In the genomic region with DNA sequence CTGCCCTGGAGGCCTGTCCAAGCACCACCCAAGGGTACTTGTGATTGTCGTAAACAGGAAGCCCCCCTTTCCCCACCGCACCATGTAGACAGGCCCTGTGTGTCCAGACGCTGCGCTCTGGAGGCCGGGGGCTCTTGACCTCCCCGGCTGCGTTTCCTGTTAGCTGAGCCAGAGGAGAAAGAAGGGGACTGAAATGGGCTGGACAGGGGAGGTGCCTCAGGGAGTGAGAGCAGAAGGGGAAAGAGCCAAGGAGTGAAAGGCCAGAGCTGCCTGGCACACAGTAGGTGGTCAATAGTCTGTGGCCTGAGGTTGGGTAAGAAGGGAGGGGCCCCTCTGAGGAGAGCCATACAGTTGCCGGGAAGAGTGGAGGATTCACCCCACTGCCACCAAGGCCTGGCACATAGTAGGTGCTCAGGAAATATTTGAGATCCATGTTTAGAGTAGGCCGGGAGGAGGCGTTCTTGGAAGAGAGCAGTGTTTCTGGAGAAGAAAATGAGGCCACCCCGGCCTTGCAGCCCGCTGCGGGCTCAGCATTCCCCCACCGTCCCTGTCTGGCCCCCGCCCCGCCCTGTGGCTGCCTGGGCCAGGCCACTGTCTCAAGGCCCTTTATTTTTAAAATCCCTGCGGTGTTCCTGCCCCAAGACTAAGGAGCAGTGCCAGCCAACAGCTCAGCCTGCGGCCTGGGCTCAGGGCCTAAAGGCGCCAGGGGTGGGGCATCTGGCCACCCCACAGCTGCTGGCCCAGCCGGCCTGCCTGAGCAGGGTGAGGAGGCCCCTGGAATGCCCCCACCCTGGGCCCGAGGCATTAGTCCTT, we compare ENCODE assay signal across 9 cellular contexts. TPM values are rescaled to one million over a fixed set of nuclear protein-coding genes. Genes with fewer than 3 reads are reported as not detected.
DNase-seq lines count a peak whose midpoint lies in the region; ATAC-seq, FAIRE-seq and TF ChIP-seq lines count a peak whose summit lies in the region.
"Had no signal": no experiment of that assay in that cellular context is flagged by ENCODE, and none has a peak within 500 bp of the region (broad histone marks: within the 10 kb centered on the region; RNA-seq: fewer than 3 reads in every experiment).

No MANE protein-coding gene starts in this region.

- CTCF ChIA-PET in HCT116 (lab: Charles Lee) (interaction anchor here (0.8 to 14.9 kb wide), 10 partner anchors 12 to 134 kb away, joined by 3 to 238 read pairs (median 4); a partner anchor contains a TSS), T-cell (lab: Charles Lee) (interaction anchor here in 1 of 2 donors (0.6 to 1.8 kb wide), 2 partner anchors 15 to 53 kb away, joined by 3 to 5 read pairs; no protein-coding TSS in a partner anchor)
- CTCF ChIA-PET in activated CD4-positive, alpha-beta memory T cell treated with anti-CD3 and anti-CD28 coated beads, Interleukin-2, amount 10 ng/mL, durations not matched to agents 7 days and 5 days (lab: Charles Lee) = interaction anchor here (2.1 to 16.5 kb wide), 2 partner anchors 18 to 46 kb away, joined by 11 to 374 read pairs; a partner anchor contains a TSS

- POLR2A ChIA-PET in HCT116 (lab: Charles Lee) (interaction anchor here (0.7 to 3.7 kb wide), 6 partner anchors 8 to 46 kb away, joined by 3 to 21 read pairs (median 5); a partner anchor contains a TSS), T-cell (lab: Charles Lee) (no interaction called here)
- POLR2A ChIA-PET in activated CD4-positive, alpha-beta memory T cell treated with anti-CD3 and anti-CD28 coated beads, Interleukin-2, amount 10 ng/mL, durations not matched to agents 7 days and 5 days (lab: Charles Lee) = interaction anchor here (0.9 to 1.5 kb wide), 2 partner anchors 12 to 21 kb away, joined by 3 to 11 read pairs; no protein-coding TSS in a partner anchor

- H3K4me1 ChIP-seq in HCT116 (ENCODE audit: control insufficient read depth in 1 of 2, insufficient read depth in 2 of 2, low read length in 2 of 2) (peaks cover 35 to 55% of the 10 kb centered on the region in 2 experiments), kidney (ENCODE audit: control insufficient read depth in 1 of 2, insufficient read depth in 1 of 2, low read depth in 1 of 2, low read length in 2 of 2) (peaks cover 20 to 26% of the 10 kb centered on the region in 2 donors)

- ATAC-seq in HCT116 (peak; percentile 10), HG02588 (IDR thresholded peaks at IDR 0.05; ENCODE audit: unreplicated experiment) (no peak), T-cell (replicated peaks in 1 of 4) (no peak)

- BruUV-seq in HCT116 (replicated peaks; lab: Mats Ljungman, UMichigan) = no TSS peak

- H3K9me3 ChIP-seq in HCT116 (ENCODE audit: control insufficient read depth in 1 of 2, insufficient read depth in 1 of 2, low read depth in 1 of 2, low read length in 2 of 2) = no peaks in the 10 kb centered on the region
- H3K9me3 ChIP-seq in kidney (ENCODE audit: control insufficient read depth in 1 of 2, low read length in 2 of 2) = no peaks in the 10 kb centered on the region

- H3K9me2 ChIP-seq in HCT116 (ENCODE audit: insufficient read depth) = no peaks in the 10 kb centered on the region

- peaks cover 16% of the 10 kb centered on the region for H3K4me1 Mint-ChIP-seq in activated CD4-positive, alpha-beta memory T cell treated with anti-CD3 and anti-CD28 coated beads, Interleukin-2, amount 10 ng/mL, durations not matched to agents 7 days and 5 days
- H3K4me1 Mint-ChIP-seq in T-cell = peaks cover 13 to 14% (median 13%) of the 10 kb centered on the region in 3 donors

- H3K27ac Mint-ChIP-seq in activated CD4-positive, alpha-beta memory T cell treated with anti-CD3 and anti-CD28 coated beads, Interleukin-2, amount 10 ng/mL, durations not matched to agents 7 days and 5 days = no peak overlapping the region
- H3K27ac Mint-ChIP-seq in T-cell = peak overlapping the region in 1 of 2 donors; percentile 32

- H3K9ac ChIP-seq in HCT116 (ENCODE audit: low read length) = peak overlapping the region; percentile 67
- H3K9ac ChIP-seq in kidney (ENCODE audit: low read length in 2 of 2) = peak overlapping the region in 1 of 2 donors; percentile 47

- H3K27me3 ChIP-seq in HCT116 (ENCODE audit: insufficient read depth, low read length) = no peaks in the 10 kb centered on the region

- no peaks in the 10 kb centered on the region for H3K36me3 Mint-ChIP-seq in activated CD4-positive, alpha-beta memory T cell treated with anti-CD3 and anti-CD28 coated beads, Interleukin-2, amount 10 ng/mL, durations not matched to agents 7 days and 5 days (ENCODE audit: low read depth)
- no peaks in the 10 kb centered on the region for H3K36me3 Mint-ChIP-seq in T-cell

- no peaks in the 10 kb centered on the region for H4K20me1 ChIP-seq in HCT116 (ENCODE audit: insufficient read depth)

- DNase-seq in HCT116 (ENCODE audit: low read depth, low spot score) = no peak
- peak; percentile 88 for DNase-seq in kidney
- DNase-seq in activated CD4-positive, alpha-beta memory T cell treated with anti-CD3 and anti-CD28 coated beads, Interleukin-2, amount 10 ng/mL, durations not matched to agents 7 days and 5 days = no peak
- no peak for DNase-seq in T-cell
- DNase-seq in UCSD-AML1 (lab: John Stamatoyannopoulos, UW; ENCODE audit: unreplicated experiment) = no peak

- TF ChIP-seq CTCF in HCT116 (IDR thresholded peaks at IDR 0.05 in 2 of 3, conservative IDR thresholded peaks at IDR 0.05 in 1 of 3; ENCODE audit: borderline replicate concordance in 1 of 3, insufficient read depth in 1 of 3, low read depth in 2 of 3, low read length in 2 of 3) (no peak), kidney (IDR thresholded peaks at IDR 0.05; ENCODE audit: borderline replicate concordance, extremely low read depth, insufficient read depth) (no peak)

- H3K79me2 ChIP-seq in HCT116 (ENCODE audit: insufficient read depth, low read length) = no peaks in the 10 kb centered on the region

- H3K36me3 ChIP-seq in HCT116 (ENCODE audit: control insufficient read depth in 1 of 2, insufficient read depth in 2 of 2, low read length in 2 of 2) (no peaks in the 10 kb centered on the region), kidney (ENCODE audit: control insufficient read depth in 1 of 2, insufficient read depth in 2 of 2, low read length in 2 of 2) (no peaks in the 10 kb centered on the region)

- intact Hi-C loops in HCT116 (cut with micrococcal nuclease) (no loop called here), kidney (cut with DNase I) (no loop called here)

- RAD21 ChIA-PET in HCT116 (lab: Charles Lee; ENCODE audit: low non-redundant PET in 1 of 2, low total read pairs in 2 of 2, uncharacterized antibody in 2 of 2, unreplicated experiment in 2 of 2) = interaction anchor here (0.9 to 3.5 kb wide), 6 partner anchors 11 to 61 kb away, joined by 3 to 17 read pairs (median 3); no protein-coding TSS in a partner anchor

- H3K9me3 Mint-ChIP-seq in activated CD4-positive, alpha-beta memory T cell treated with anti-CD3 and anti-CD28 coated beads, Interleukin-2, amount 10 ng/mL, durations not matched to agents 7 days and 5 days = no peaks in the 10 kb centered on the region
- H3K9me3 Mint-ChIP-seq in T-cell = no peaks in the 10 kb centered on the region

- no peak overlapping the region for H3K4me3 Mint-ChIP-seq in activated CD4-positive, alpha-beta memory T cell treated with anti-CD3 and anti-CD28 coated beads, Interleukin-2, amount 10 ng/mL, durations not matched to agents 7 days and 5 days
- H3K4me3 Mint-ChIP-seq in T-cell = no peak overlapping the region

- peak overlapping the region; percentile 93 for H3K4me2 ChIP-seq in HCT116 (ENCODE audit: low read length)

- H3K4me3 ChIP-seq in HCT116 (replicated peaks in 1 of 2; ENCODE audit: low read depth in 1 of 2, low read length in 2 of 2) = peak overlapping the region in 1 of 2 experiments; percentile 59; a peak in 1 of 4 replicates
- no peak overlapping the region for H3K4me3 ChIP-seq in kidney (ENCODE audit: low read length in 2 of 2)
- no peak overlapping the region for H3K4me3 ChIP-seq in skin epidermis

- TF ChIP-seq POLR2A in HCT116 (IDR thresholded peaks at IDR 0.05; ENCODE audit: borderline replicate concordance, extremely low read depth, insufficient read depth, insufficient read length) = no peak

- TF ChIP-seq RAD21 in HCT116 (IDR thresholded peaks at IDR 0.05; ENCODE audit: low read depth) = no peak

- no peak for FAIRE-seq in kidney (lab: Jason Lieb, UNC)
- FAIRE-seq: bronchial epithelial cell had no signal

- H3K27ac ChIP-seq in HCT116 (ENCODE audit: low read depth, low read length) = peak overlapping the region; percentile 78
- peak overlapping the region; percentile 97 for H3K27ac ChIP-seq in cingulate gyrus (ENCODE audit: low read depth, low read length)
- H3K27ac ChIP-seq in kidney (ENCODE audit: low read depth in 2 of 2, low read length in 2 of 2) = peak overlapping the region; percentile 84 to 93
- H3K27ac ChIP-seq in skin epidermis = peak overlapping the region; percentile 9 to 87 (median 81)

- peaks cover 11% of the 10 kb centered on the region for H3K27me3 Mint-ChIP-seq in activated CD4-positive, alpha-beta memory T cell treated with anti-CD3 and anti-CD28 coated beads, Interleukin-2, amount 10 ng/mL, durations not matched to agents 7 days and 5 days
- peaks cover 0 to 2% of the 10 kb centered on the region in 2 donors for H3K27me3 Mint-ChIP-seq in T-cell

- peak overlapping the region; percentile 39 for H2AFZ ChIP-seq in HCT116 (ENCODE audit: low read depth, low read length, poor library complexity, severe bottlenecking)

TF ChIP-seq in HCT116, 20 proteins besides CTCF, POLR2A, EP300 and RAD21 (continues in another document):
- TF ChIP-seq ZFX (IDR thresholded peaks at IDR 0.05) (0 out of 2 replicates have a peak, but pooled peaks have one; percentile 2), POLR2AphosphoS5 (IDR thresholded peaks at IDR 0.05; ENCODE audit: low read depth, low read length) (no peak)

RNA-seq across cellular contexts. Expression of a gene that starts 13.6 kb away (rescaled TPM):
- total RNA-seq in HCT116 (2021; ENCODE audit: unreplicated experiment) = 160 TPM
- polyA plus RNA-seq in HCT116 (2012) = 184 and 199 TPM in 2 replicates
- 68.5 TPM for total RNA-seq in kidney
- 29.5 TPM for polyA plus RNA-seq in kidney (ENCODE audit: insufficient read depth, low read depth, low replicate concordance)
- total RNA-seq in activated CD4-positive, alpha-beta memory T cell treated with anti-CD3 and anti-CD28 coated beads, Interleukin-2, amount 10 ng/mL, durations not matched to agents 7 days and 5 days = 1 to 10 TPM in 1 of 2 experiments, under 1 TPM in 1; 0.95 to 1.1 TPM
- under 1 TPM in 3 of 5 donors, not detected in 2; 0.47 to 0.73 (median 0.62) TPM for total RNA-seq in T-cell

RNA-seq across cellular contexts. Expression of a gene that starts 27.4 kb away (rescaled TPM):
- total RNA-seq in HCT116 (2021; ENCODE audit: unreplicated experiment) = 32.0 TPM
- 22.8 and 27.4 TPM in 2 replicates for polyA plus RNA-seq in HCT116 (2012)
- 42.3 TPM for total RNA-seq in kidney
- polyA plus RNA-seq in kidney (ENCODE audit: insufficient read depth, low read depth, low replicate concordance) = 32.4 TPM
- under 1 TPM in 1 of 2 experiments, not detected in 1; 0.08 TPM for total RNA-seq in activated CD4-positive, alpha-beta memory T cell treated with anti-CD3 and anti-CD28 coated beads, Interleukin-2, amount 10 ng/mL, durations not matched to agents 7 days and 5 days
- total RNA-seq in T-cell = under 1 TPM in 4 of 5 donors, not detected in 1; 0.44 to 0.79 (median 0.52) TPM

RNA-seq across cellular contexts. Expression of a gene that starts 33.2 kb away (rescaled TPM):
- total RNA-seq in HCT116 (2021; ENCODE audit: unreplicated experiment) (not detected), kidney (20.4 TPM), T-cell (1 to 10 TPM in 1 of 5 donors, under 1 TPM in 1, not detected in 3; 0.63 to 1.4 TPM)
- 0.61 TPM in 1 of 2 replicates, not detected in the other for polyA plus RNA-seq in HCT116 (2012)
- 372 TPM for polyA plus RNA-seq in kidney (ENCODE audit: insufficient read depth, low read depth, low replicate concordance)
- not detected for total RNA-seq in activated CD4-positive, alpha-beta memory T cell treated with anti-CD3 and anti-CD28 coated beads, Interleukin-2, amount 10 ng/mL, durations not matched to agents 7 days and 5 days
- total RNA-seq: bronchial epithelial cell had no signal

Comparison
In these comparisons a context has a peak if more than half of its experiments do, and no peak if none do; other contexts are left out.
1. RNA of a gene that starts 13.6 kb away (total RNA-seq): 160 TPM in HCT116 (single experiment) and 68.5 TPM in kidney (single experiment); 0.95 to 1.1 TPM in activated CD4-positive, alpha-beta memory T cell treated with anti-CD3 and anti-CD28 coated beads, Interleukin-2, amount 10 ng/mL, durations not matched to agents 7 days and 5 days and 0.47 to 0.73 TPM in T-cell; every median in the first group is over 10 times any median in the second.
2. RNA of a gene that starts 27.4 kb away (total RNA-seq): 42.3 TPM in kidney (single experiment) and 32.0 TPM in HCT116 (single experiment); 0.44 to 0.79 TPM in T-cell and 0.08 TPM in activated CD4-positive, alpha-beta memory T cell treated with anti-CD3 and anti-CD28 coated beads, Interleukin-2, amount 10 ng/mL, durations not matched to agents 7 days and 5 days; every median in the first group is over 10 times any median in the second.
3. POLR2A ChIA-PET loops: an anchor here in HCT116 (0.7 to 3.7 kb wide) and activated CD4-positive, alpha-beta memory T cell treated with anti-CD3 and anti-CD28 coated beads, Interleukin-2, amount 10 ng/mL, durations not matched to agents 7 days and 5 days (0.9 to 1.5 kb wide); none called in T-cell.
4. Peak in every context shown above with its lines, with median percentiles within 50 percentile points of each other: H3K27ac ChIP-seq.